12 cellular contexts compared by ENCODE assay signal in genomic region chr16:31186930-31187807, GRCh38. TPM values are rescaled to one million over a fixed set of nuclear protein-coding genes. Genes with fewer than 3 reads are reported as not detected.
DNase-seq lines count a peak whose midpoint lies in the region; ATAC-seq, FAIRE-seq and TF ChIP-seq lines count a peak whose summit lies in the region.
"Had no signal": no experiment of that assay in that cellular context is flagged by ENCODE, and none has a peak within 500 bp of the region (broad histone marks: within the 10 kb centered on the region; RNA-seq: fewer than 3 reads in every experiment).

No MANE protein-coding gene starts in this region.

- H3K9me3 Mint-ChIP-seq in CD14-positive monocyte = no peaks in the 10 kb centered on the region

- intact Hi-C loops in CD14-positive monocyte (cut with micrococcal nuclease) = no loop called here
- intact Hi-C loops in K562 (cut with micrococcal nuclease) = loop anchor here (10.0 kb wide), 1 partner anchor 258 kb away; the partner anchor contains the start of gene ZNF843
- intact Hi-C loops in transverse colon (cut with DNase I; ENCODE audit: low total_unique reads) = loop anchor here (10.0 kb wide), 1 partner anchor 258 kb away; the partner anchor contains the start of gene ZNF843

- TF ChIP-seq EP300 in K562 (IDR thresholded peaks at IDR 0.05; ENCODE audit: low read length) = no peak
- no peak for TF ChIP-seq EP300 in transverse colon (IDR thresholded peaks at IDR 0.05; ENCODE audit: low read depth)

- TF ChIP-seq RAD21 in K562 (CRISPR knock-in tag; conservative IDR thresholded peaks at IDR 0.05 in 1 of 2, IDR thresholded peaks at IDR 0.05 in 1 of 2) = no peak

- H3K4me2 ChIP-seq in GM23248 (ENCODE audit: unreplicated experiment) (no peak overlapping the region), K562 (ENCODE audit: insufficient read depth, low read length) (no peak overlapping the region)
- H3K4me2 ChIP-seq: BLaER1 had no signal

- BruUV-seq in K562 (replicated peaks; lab: Mats Ljungman, UMichigan) = no TSS peak

- H3K4me1 ChIP-seq in GM23248 (ENCODE audit: insufficient read depth) = peaks cover 18% of the 10 kb centered on the region
- peaks cover 11 to 13% of the 10 kb centered on the region in 2 experiments for H3K4me1 ChIP-seq in K562 (replicated peaks in 1 of 2; ENCODE audit: control insufficient read depth in 2 of 2, insufficient read depth in 2 of 2, low read length in 2 of 2)
- peaks cover 5 to 20% (median 13%) of the 10 kb centered on the region in 4 donors for H3K4me1 ChIP-seq in transverse colon

- no peak; the same call in 2 of the 3 replicates for ATAC-seq in K562

- peaks cover 0 to 2% (median 0%) of the 10 kb centered on the region in 3 donors for H3K27me3 Mint-ChIP-seq in CD14-positive monocyte (ENCODE audit: low read depth in 3 of 3)

- peaks cover 8% of the 10 kb centered on the region for H3K9me1 ChIP-seq in K562 (ENCODE audit: control insufficient read depth, insufficient read depth, low read length)

- TF ChIP-seq CTCF in CD14-positive monocyte (IDR thresholded peaks at IDR 0.05) (no peak), K562 (IDR thresholded peaks at IDR 0.05 in 2 of 3, conservative IDR thresholded peaks at IDR 0.05 in 1 of 3; ENCODE audit: insufficient read depth in 2 of 3, low read depth in 1 of 3, low read length in 3 of 3) (no peak), brain microvascular endothelial cell (IDR thresholded peaks at IDR 0.05; ENCODE audit: low read depth, low read length, missing control alignments) (no peak), transverse colon (IDR thresholded peaks at IDR 0.05) (no peak)

- POLR2A ChIA-PET in K562 (lab: Yijun Ruan, JAX) = interaction anchor here (0.7 to 1.0 kb wide), 5 partner anchors 10 to 687 kb away, joined by 3 read pairs; partner anchors contain the start of genes KAT8, ZNF267, ZNF646 and ZNF668

- H3K4me1 Mint-ChIP-seq in CD14-positive monocyte = peaks cover 46% of the 10 kb centered on the region

- FAIRE-seq in K562 (lab: Jason Lieb, UNC) = no peak

- H3K9ac ChIP-seq in GM23248 = peak overlapping the region; percentile 7; the same call in 1 of the 2 replicates
- H3K9ac ChIP-seq in K562 (ENCODE audit: insufficient read depth in 1 of 2, low read depth in 2 of 2, low read length in 2 of 2) = no peak overlapping the region
- H3K9ac ChIP-seq: BLaER1 had no signal

- H3K27ac Mint-ChIP-seq in CD14-positive monocyte = peak overlapping the region in 4 of 7 donors; percentile 18 to 71 (median 44)

- in situ Hi-C loops in GM23248 (cut with MboI) = no loop called here
- in situ Hi-C loops in K562 (cut with MboI) = no loop called here
- in situ Hi-C loops in brain microvascular endothelial cell (cut with HindIII; ENCODE audit: low pct_ligation_motif_present, low sequenced_read_pairs) = loop anchor here (25.0 kb wide), 1 partner anchor 275 kb away; the partner anchor contains the start of genes ARMC5 and TGFB1I1
- in situ Hi-C loops in transverse colon (cut with MboI; ENCODE audit: low pct_ligation_motif_present in 1 of 4, low pct_unique_long_range_greater_than_20kb in 1 of 4, low sequenced_read_pairs in 3 of 4) = loop anchor here in 1 of 4 donors (25.0 kb wide), 1 partner anchor 250 kb away; the partner anchor contains the start of genes COX6A2 and ZNF843

- no peak for DNase-seq in CD14-positive monocyte (ENCODE audit: low spot score)
- DNase-seq in GM23248 = no peak
- DNase-seq in K562 (ENCODE audit: extremely low read depth in 1 of 4, low spot score in 3 of 4) = peak in 2 of 4 experiments; percentile 15 to 29
- no peak for DNase-seq in brain microvascular endothelial cell
- DNase-seq in middle frontal gyrus (ENCODE audit: extremely low spot score, low spot score) = no peak
- no peak for DNase-seq in transverse colon
- DNase-seq: effector memory CD4-positive, alpha-beta T cell; nucleus accumbens had no signal

- H3K27me3 ChIP-seq in GM23248 (replicated peaks; ENCODE audit: insufficient read depth) (no peaks in the 10 kb centered on the region), K562 (ENCODE audit: control insufficient read depth in 2 of 2, insufficient read depth in 2 of 2, low read length in 2 of 2) (no peaks in the 10 kb centered on the region), brain microvascular endothelial cell (replicated peaks) (no peaks in the 10 kb centered on the region), transverse colon (no peaks in the 10 kb centered on the region)
- H3K27me3 ChIP-seq: BLaER1 had no signal

- no peak overlapping the region for H3K4me3 Mint-ChIP-seq in CD14-positive monocyte

- no peak overlapping the region for H3K4me3 ChIP-seq in GM23248
- no peak overlapping the region for H3K4me3 ChIP-seq in K562
- no peak overlapping the region for H3K4me3 ChIP-seq in brain microvascular endothelial cell (ENCODE audit: low read depth, low read length)
- H3K4me3 ChIP-seq in transverse colon = no peak overlapping the region
- H3K4me3 ChIP-seq: BLaER1 had no signal

- CTCF ChIA-PET in K562 (lab: Yijun Ruan, JAX; ENCODE audit: low intra/inter-chr PET ratio) = no interaction called here

- H4K20me1 ChIP-seq in GM23248 (ENCODE audit: insufficient read depth) (peaks cover 38% of the 10 kb centered on the region), K562 (replicated peaks; ENCODE audit: control insufficient read depth, insufficient read depth, low read length) (peaks cover 37% of the 10 kb centered on the region)

- H3K36me3 ChIP-seq in GM23248 (ENCODE audit: low read depth) = peaks cover 98% of the 10 kb centered on the region
- peaks cover 100% of the 10 kb centered on the region for H3K36me3 ChIP-seq in K562 (ENCODE audit: control insufficient read depth, insufficient read depth, low read length)
- peaks cover 94% of the 10 kb centered on the region for H3K36me3 ChIP-seq in brain microvascular endothelial cell (replicated peaks)
- H3K36me3 ChIP-seq in transverse colon = peaks cover 0 to 96% (median 46%) of the 10 kb centered on the region in 4 donors

- no peak overlapping the region for H2AFZ ChIP-seq in GM23248
- H2AFZ ChIP-seq in K562 (ENCODE audit: low read depth, low read length) = no peak overlapping the region

- H3K79me2 ChIP-seq in GM23248 (ENCODE audit: insufficient read depth) (peaks cover 99% of the 10 kb centered on the region), K562 (ENCODE audit: control insufficient read depth, insufficient read depth, low read length) (peaks cover 82% of the 10 kb centered on the region)

- peaks cover 84% of the 10 kb centered on the region for H3F3A ChIP-seq in GM23248 (ENCODE audit: insufficient read depth)

- H3K27ac ChIP-seq in GM23248 (no peak overlapping the region), K562 (ENCODE audit: extremely low read depth, low read depth, low read length) (no peak overlapping the region), brain microvascular endothelial cell (no peak overlapping the region), transverse colon (no peak overlapping the region)
- H3K27ac ChIP-seq: BLaER1 had no signal

- no peaks in the 10 kb centered on the region for H3K9me2 ChIP-seq in GM23248 (ENCODE audit: insufficient read depth)

- H3K36me3 Mint-ChIP-seq in CD14-positive monocyte = peaks cover 98 to 100% of the 10 kb centered on the region in 2 donors

- WGBS in GM23248 (ENCODE audit: low coverage in 1 of 2, low lambda C conversion rate in 2 of 2, missing lambda C conversion rate in 2 of 2), 2 experiments = 61 to 65% methylated on average over 10 of the region's 10 CpGs
- 91% methylated on average over 10 of the region's 10 CpGs for WGBS in K562 (ENCODE audit: insufficient coverage, low coverage, missing lambda C conversion rate)
- 83 to 85% methylated on average over 7 to 10 of the region's 10 CpGs for WGBS in transverse colon (ENCODE audit: low coverage in 1 of 2), 2 donors

- H3K9me3 ChIP-seq in GM23248 (ENCODE audit: low read depth) (no peaks in the 10 kb centered on the region), K562 (replicated peaks; ENCODE audit: control insufficient read depth, insufficient read depth, low read depth, low read length) (no peaks in the 10 kb centered on the region), transverse colon (no peaks in the 10 kb centered on the region)
- H3K9me3 ChIP-seq: BLaER1 had no signal

- TF ChIP-seq POLR2A in K562 (conservative IDR thresholded peaks at IDR 0.05) (peak; percentile 52; the same call in 1 of the 2 replicates), transverse colon (IDR thresholded peaks at IDR 0.05) (no peak)

RNA-seq across cellular contexts. Expression of gene FUS, which starts 7.2 kb away (rescaled TPM):
- polyA plus RNA-seq in CD14-positive monocyte = 10 to 100 TPM; 54.9 to 78.5 TPM
- total RNA-seq in GM23248 (2014; rRNA removed; shearing (Covaris generic)) = 22.5 and 28.3 TPM in 2 replicates
- polyA plus RNA-seq in GM23248 (2016; fragmentation: Nextera tagmentation; extraction: Ambion mirVana) = 154 and 166 TPM in 2 replicates
- total RNA-seq in K562 (2011; cell fraction: chromatin; rRNA removed; ENCODE audit: low replicate concordance) = 999 and 1,269 TPM in 2 replicates
- total RNA-seq in K562 (2011; cell fraction: nucleolus; rRNA removed) = 423 and 458 TPM in 2 replicates
- total RNA-seq in K562 (2011; cell fraction: nucleoplasm; rRNA removed) = 715 and 1,004 TPM in 2 replicates
- 64.1 and 78.7 TPM in 2 replicates for total RNA-seq in K562 (2014; rRNA removed)
- total RNA-seq in K562 (2014; rRNA removed; fragmentation: Illumina TruSeq; extraction: Trizol) = 74.7 and 94.2 TPM in 2 replicates
- total RNA-seq in K562 (2015; rRNA removed; fragmentation: Illumina TruSeq; extraction: Trizol) = 87.2 and 107 TPM in 2 replicates
- 492 and 570 TPM in 2 replicates for total RNA-seq in K562 (2021)
- 205 and 240 TPM in 2 replicates for polyA plus RNA-seq in K562 (2011; rRNA removed)
- polyA plus RNA-seq in K562 (2011; cell fraction: cytosol; rRNA removed) = 204 and 212 TPM in 2 replicates
- polyA plus RNA-seq in K562 (2011; cell fraction: nucleus; rRNA removed) = 500 and 575 TPM in 2 replicates
- 447 and 1,379 TPM in 2 replicates for polyA plus RNA-seq in K562 (2012)
- 370 and 458 TPM in 2 replicates for polyA plus RNA-seq in K562 (2014; fragmentation: Illumina TruSeq; extraction: Trizol)
- 10 to 100 TPM; 43.9 to 59.5 TPM for polyA plus RNA-seq in K562 (2014; fragmentation: Nextera tagmentation; extraction: Ambion mirVana)
- polyA plus RNA-seq in K562 (2014; rRNA removed) = 501 and 575 TPM in 2 replicates
- 120 and 138 TPM in 2 replicates for polyA minus RNA-seq in K562 (2011; rRNA and poly(A)+ RNA removed)
- 244 and 341 TPM in 2 replicates for polyA minus RNA-seq in K562 (2011; cell fraction: cytosol; rRNA and poly(A)+ RNA removed)
- 188 and 261 TPM in 2 replicates for polyA minus RNA-seq in K562 (2011; cell fraction: nucleus; rRNA and poly(A)+ RNA removed)
- 100 to 1,000 TPM in 1 of 4 donors, 10 to 100 TPM in 3; 43.6 to 116 (median 59.0) TPM for total RNA-seq in transverse colon

RNA-seq across cellular contexts. Expression of gene PYCARD, which starts 15.4 kb away (rescaled TPM):
- 100 to 1,000 TPM; 374 to 400 TPM for polyA plus RNA-seq in CD14-positive monocyte
- total RNA-seq in GM23248 (2014; rRNA removed; shearing (Covaris generic)) = 20.1 and 28.1 TPM in 2 replicates
- polyA plus RNA-seq in GM23248 (2016; fragmentation: Nextera tagmentation; extraction: Ambion mirVana) = 23.1 and 24.3 TPM in 2 replicates
- 0.56 and 0.97 TPM in 2 replicates for total RNA-seq in K562 (2011; cell fraction: chromatin; rRNA removed; ENCODE audit: low replicate concordance)
- total RNA-seq in K562 (2011; cell fraction: nucleolus; rRNA removed) = 2.9 and 3.0 TPM in 2 replicates
- total RNA-seq in K562 (2011; cell fraction: nucleoplasm; rRNA removed) = 1.1 and 1.4 TPM in 2 replicates
- total RNA-seq in K562 (2014; rRNA removed) = 27.7 and 30.4 TPM in 2 replicates
- 3.6 and 4.5 TPM in 2 replicates for total RNA-seq in K562 (2014; rRNA removed; fragmentation: Illumina TruSeq; extraction: Trizol)
- 22.9 and 24.3 TPM in 2 replicates for total RNA-seq in K562 (2015; rRNA removed; fragmentation: Illumina TruSeq; extraction: Trizol)
- 15.4 and 16.5 TPM in 2 replicates for total RNA-seq in K562 (2021)
- 4.1 and 33.8 TPM in 2 replicates for polyA plus RNA-seq in K562 (2011; rRNA removed)
- 21.4 and 58.6 TPM in 2 replicates for polyA plus RNA-seq in K562 (2011; cell fraction: cytosol; rRNA removed)
- 5.5 and 35.3 TPM in 2 replicates for polyA plus RNA-seq in K562 (2011; cell fraction: nucleus; rRNA removed)
- polyA plus RNA-seq in K562 (2012) = 35.1 and 67.9 TPM in 2 replicates
- 6.0 and 6.8 TPM in 2 replicates for polyA plus RNA-seq in K562 (2014; fragmentation: Illumina TruSeq; extraction: Trizol)
- 1 to 10 TPM; 1.3 to 1.6 TPM for polyA plus RNA-seq in K562 (2014; fragmentation: Nextera tagmentation; extraction: Ambion mirVana)
- 25.6 and 28.4 TPM in 2 replicates for polyA plus RNA-seq in K562 (2014; rRNA removed)
- 1.2 and 5.5 TPM in 2 replicates for polyA minus RNA-seq in K562 (2011; rRNA and poly(A)+ RNA removed)
- 2.9 and 23.3 TPM in 2 replicates for polyA minus RNA-seq in K562 (2011; cell fraction: cytosol; rRNA and poly(A)+ RNA removed)
- 1.3 and 10.3 TPM in 2 replicates for polyA minus RNA-seq in K562 (2011; cell fraction: nucleus; rRNA and poly(A)+ RNA removed)
- total RNA-seq in transverse colon = 100 to 1,000 TPM in 2 of 4 donors, 10 to 100 TPM in 2; 33.3 to 128 (median 90.6) TPM

RNA-seq across cellular contexts. Expression of gene TRIM72, which starts 26.8 kb away (rescaled TPM):
- polyA plus RNA-seq in CD14-positive monocyte (not detected), GM23248 (2016; fragmentation: Nextera tagmentation; extraction: Ambion mirVana) (not detected in 2 replicates), K562 (2011; rRNA removed) (0.01 TPM in 1 of 2 replicates, not detected in the other), K562 (2014; fragmentation: Illumina TruSeq; extraction: Trizol) (not detected in 2 replicates), K562 (2014; fragmentation: Nextera tagmentation; extraction: Ambion mirVana) (not detected), K562 (2014; rRNA removed) (not detected in 2 replicates)
- not detected in 2 replicates for total RNA-seq in GM23248 (2014; rRNA removed; shearing (Covaris generic))
- 0.14 and 0.23 TPM in 2 replicates for total RNA-seq in K562 (2011; cell fraction: chromatin; rRNA removed; ENCODE audit: low replicate concordance)
- 0.17 and 0.26 TPM in 2 replicates for total RNA-seq in K562 (2011; cell fraction: nucleolus; rRNA removed)
- 0.15 and 0.31 TPM in 2 replicates for total RNA-seq in K562 (2011; cell fraction: nucleoplasm; rRNA removed)
- total RNA-seq in K562 (2014; rRNA removed) (not detected in 2 replicates), K562 (2014; rRNA removed; fragmentation: Illumina TruSeq; extraction: Trizol) (under 0.01 and 0.03 TPM in 2 replicates), K562 (2015; rRNA removed; fragmentation: Illumina TruSeq; extraction: Trizol) (not detected in 2 replicates), K562 (2021) (not detected in 2 replicates), transverse colon (under 1 TPM in 1 of 4 donors, not detected in 3; 0.14 TPM)
- 0.01 and 0.03 TPM in 2 replicates for polyA plus RNA-seq in K562 (2011; cell fraction: cytosol; rRNA removed)
- 0.04 TPM in 2 replicates for polyA plus RNA-seq in K562 (2011; cell fraction: nucleus; rRNA removed)
- 0.03 TPM in 1 of 2 replicates, not detected in the other for polyA plus RNA-seq in K562 (2012)
- not detected in 2 replicates for polyA minus RNA-seq in K562 (2011; rRNA and poly(A)+ RNA removed)
- polyA minus RNA-seq in K562 (2011; cell fraction: cytosol; rRNA and poly(A)+ RNA removed) = not detected in 2 replicates
- polyA minus RNA-seq in K562 (2011; cell fraction: nucleus; rRNA and poly(A)+ RNA removed) = 0.11 TPM in 1 of 2 replicates, not detected in the other
- total RNA-seq: G401, glomerular endothelial cell had no signal

RNA-seq across cellular contexts. Expression of gene PYDC1, which starts 29.8 kb away (rescaled TPM):
- polyA plus RNA-seq in CD14-positive monocyte = not detected
- not detected in 2 replicates for total RNA-seq in GM23248 (2014; rRNA removed; shearing (Covaris generic))
- not detected in 2 replicates for polyA plus RNA-seq in GM23248 (2016; fragmentation: Nextera tagmentation; extraction: Ambion mirVana)
- total RNA-seq in K562 (2011; cell fraction: chromatin; rRNA removed; ENCODE audit: low replicate concordance) = not detected in 2 replicates
- total RNA-seq in K562 (2011; cell fraction: nucleolus; rRNA removed) = not detected in 2 replicates
- total RNA-seq in K562 (2011; cell fraction: nucleoplasm; rRNA removed) = not detected in 2 replicates
- total RNA-seq in K562 (2014; rRNA removed) = not detected in 2 replicates
- not detected in 2 replicates for total RNA-seq in K562 (2014; rRNA removed; fragmentation: Illumina TruSeq; extraction: Trizol)
- not detected in 2 replicates for total RNA-seq in K562 (2015; rRNA removed; fragmentation: Illumina TruSeq; extraction: Trizol)
- total RNA-seq in K562 (2021) = not detected in 2 replicates
- not detected in 2 replicates for polyA plus RNA-seq in K562 (2011; rRNA removed)
- polyA plus RNA-seq in K562 (2011; cell fraction: cytosol; rRNA removed) = not detected in 2 replicates
- polyA plus RNA-seq in K562 (2011; cell fraction: nucleus; rRNA removed) = not detected in 2 replicates
- polyA plus RNA-seq in K562 (2012) = not detected in 2 replicates
- not detected in 2 replicates for polyA plus RNA-seq in K562 (2014; fragmentation: Illumina TruSeq; extraction: Trizol)
- not detected for polyA plus RNA-seq in K562 (2014; fragmentation: Nextera tagmentation; extraction: Ambion mirVana)
- polyA plus RNA-seq in K562 (2014; rRNA removed) = not detected in 2 replicates
- not detected in 2 replicates for polyA minus RNA-seq in K562 (2011; rRNA and poly(A)+ RNA removed)
- polyA minus RNA-seq in K562 (2011; cell fraction: cytosol; rRNA and poly(A)+ RNA removed) = not detected in 2 replicates
- polyA minus RNA-seq in K562 (2011; cell fraction: nucleus; rRNA and poly(A)+ RNA removed) = not detected in 2 replicates
- not detected for total RNA-seq in transverse colon
- total RNA-seq: aorta, G401, glomerular endothelial cell had no signal
- polyA plus RNA-seq: aorta had no signal

RNA-seq across cellular contexts. Expression of gene PRSS36, which starts 37.3 kb away (rescaled TPM):
- 1 to 10 TPM; 3.1 to 4.2 TPM for polyA plus RNA-seq in CD14-positive monocyte
- total RNA-seq in GM23248 (2014; rRNA removed; shearing (Covaris generic)) = 0.13 TPM in 1 of 2 replicates, not detected in the other
- polyA plus RNA-seq in GM23248 (2016; fragmentation: Nextera tagmentation; extraction: Ambion mirVana) = 0.19 and 2.2 TPM in 2 replicates
- 1.1 TPM in 1 of 2 replicates, not detected in the other for total RNA-seq in K562 (2011; cell fraction: chromatin; rRNA removed; ENCODE audit: low replicate concordance)
- 0.67 and 0.92 TPM in 2 replicates for total RNA-seq in K562 (2011; cell fraction: nucleolus; rRNA removed)
- total RNA-seq in K562 (2011; cell fraction: nucleoplasm; rRNA removed) = 0.44 TPM in 1 of 2 replicates, not detected in the other
- total RNA-seq in K562 (2014; rRNA removed) = 0.82 and 1.2 TPM in 2 replicates
- 0.38 TPM in 1 of 2 replicates, not detected in the other for total RNA-seq in K562 (2014; rRNA removed; fragmentation: Illumina TruSeq; extraction: Trizol)
- total RNA-seq in K562 (2015; rRNA removed; fragmentation: Illumina TruSeq; extraction: Trizol) = 0.36 and 0.68 TPM in 2 replicates
- 0.56 and 1.1 TPM in 2 replicates for total RNA-seq in K562 (2021)
- polyA plus RNA-seq in K562 (2011; rRNA removed) = 0.54 and 0.85 TPM in 2 replicates
- polyA plus RNA-seq in K562 (2011; cell fraction: cytosol; rRNA removed) = 1.4 and 2.6 TPM in 2 replicates
- polyA plus RNA-seq in K562 (2011; cell fraction: nucleus; rRNA removed) = 1.1 and 1.4 TPM in 2 replicates
- 0.33 and 0.65 TPM in 2 replicates for polyA plus RNA-seq in K562 (2012)
- polyA plus RNA-seq in K562 (2014; fragmentation: Illumina TruSeq; extraction: Trizol) = 0.57 and 0.68 TPM in 2 replicates
- under 1 TPM in 1 of 2 experiments, not detected in 1; 0.22 TPM for polyA plus RNA-seq in K562 (2014; fragmentation: Nextera tagmentation; extraction: Ambion mirVana)
- 0.09 and 0.45 TPM in 2 replicates for polyA plus RNA-seq in K562 (2014; rRNA removed)
- polyA minus RNA-seq in K562 (2011; rRNA and poly(A)+ RNA removed) = 0.46 and 0.72 TPM in 2 replicates
- 0.95 and 1.4 TPM in 2 replicates for polyA minus RNA-seq in K562 (2011; cell fraction: cytosol; rRNA and poly(A)+ RNA removed)
- 0.67 and 0.78 TPM in 2 replicates for polyA minus RNA-seq in K562 (2011; cell fraction: nucleus; rRNA and poly(A)+ RNA removed)
- 10 to 100 TPM in 1 of 4 donors, 1 to 10 TPM in 2, not detected in 1; 8.1 to 42.3 (median 9.8) TPM for total RNA-seq in transverse colon
- total RNA-seq: G401, glomerular endothelial cell had no signal

Comparison
In these comparisons a context has a peak if more than half of its experiments do, and no peak if none do; other contexts are left out.
1. intact Hi-C loops: an anchor here in K562 (10.0 kb wide) and transverse colon (10.0 kb wide); none called in CD14-positive monocyte.